16 cellular contexts compared by ENCODE assay signal in the genomic region with DNA sequence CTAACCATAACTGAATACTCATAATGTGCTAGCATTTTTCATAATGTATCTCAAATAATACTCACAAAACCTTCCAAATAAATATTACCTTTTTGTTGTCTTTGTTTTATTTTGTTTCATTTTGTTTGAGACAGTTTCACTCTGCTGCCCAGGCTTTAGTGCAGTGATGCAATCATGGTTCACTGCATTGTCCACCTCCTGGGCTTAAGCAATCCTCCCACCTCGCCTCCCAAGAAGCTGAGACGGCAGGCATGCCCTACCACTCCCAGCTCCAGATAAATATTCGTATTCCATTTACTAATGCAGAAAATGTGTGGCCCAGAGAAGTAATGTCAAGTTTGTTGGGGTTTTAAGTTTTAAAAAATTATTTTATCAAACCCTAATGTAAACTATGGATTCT.
"Had no signal": no experiment of that assay in that cellular context is flagged by ENCODE, and none has a peak within 500 bp of the region (broad histone marks: within the 10 kb centered on the region; RNA-seq: fewer than 3 reads in every experiment).

No MANE protein-coding gene starts in this region.

- ATAC-seq: activated T-helper 17 cell treated with anti-CD3 and anti-CD28 coated beads, Interleukin-2, amount 50 U/mL, for 72 hours; body of pancreas; effector memory CD8-positive, alpha-beta T cell; T-helper 17 cell had no signal

- H3K9me3 Mint-ChIP-seq: mesothelial cell of epicardium had no signal

- DNase-seq: activated CD4-positive, alpha-beta T cell treated with anti-CD3 and anti-CD28 coated beads, Interleukin-2, amount 50 U/mL, for 1 hour; activated naive CD4-positive, alpha-beta T cell treated with anti-CD3 and anti-CD28 coated beads, Interleukin-2, amount 10 ng/mL, durations not matched to agents 7 days and 5 days; activated T-cell treated with anti-CD3 and anti-CD28 coated beads for 4 hours; amniotic stem cell; body of pancreas; effector memory CD8-positive, alpha-beta T cell; glutamatergic neuron; spleen; stimulated activated CD4-positive, alpha-beta T cell treated with anti-CD3 and anti-CD28 coated beads, Interleukin-2, amount 100 ng/mL, for 24 hours; stimulated activated naive CD4-positive, alpha-beta T cell; substantia nigra; T-helper 17 cell; upper lobe of left lung had no signal

- H3K4me3 Mint-ChIP-seq: activated naive CD4-positive, alpha-beta T cell treated with anti-CD3 and anti-CD28 coated beads, Interleukin-2, amount 10 ng/mL, durations not matched to agents 7 days and 5 days; activated T-helper 17 cell treated with anti-CD3 and anti-CD28 coated beads, Interleukin-2, amount 50 U/mL, for 72 hours; dendritic cell treated with granulocyte-macrophage colony-stimulating factor and Interleukin-4, amounts not matched to agents 40 ng/mL and 50 ng/mL, for 4 days; effector memory CD8-positive, alpha-beta T cell; mesothelial cell of epicardium; T-helper 17 cell had no signal

- H3K27me3 Mint-ChIP-seq: activated naive CD4-positive, alpha-beta T cell treated with anti-CD3 and anti-CD28 coated beads, Interleukin-2, amount 10 ng/mL, durations not matched to agents 7 days and 5 days; activated T-helper 17 cell treated with anti-CD3 and anti-CD28 coated beads, Interleukin-2, amount 50 U/mL, for 72 hours; dendritic cell treated with granulocyte-macrophage colony-stimulating factor and Interleukin-4, amounts not matched to agents 40 ng/mL and 50 ng/mL, for 4 days; effector memory CD8-positive, alpha-beta T cell; T-helper 17 cell had no signal

- H3K36me3 Mint-ChIP-seq: activated naive CD4-positive, alpha-beta T cell treated with anti-CD3 and anti-CD28 coated beads, Interleukin-2, amount 10 ng/mL, durations not matched to agents 7 days and 5 days; mesothelial cell of epicardium had no signal

- H3K4me1 Mint-ChIP-seq: activated naive CD4-positive, alpha-beta T cell treated with anti-CD3 and anti-CD28 coated beads, Interleukin-2, amount 10 ng/mL, durations not matched to agents 7 days and 5 days; activated T-helper 17 cell treated with anti-CD3 and anti-CD28 coated beads, Interleukin-2, amount 50 U/mL, for 72 hours; T-helper 17 cell had no signal

- H3K27ac Mint-ChIP-seq: activated naive CD4-positive, alpha-beta T cell treated with anti-CD3 and anti-CD28 coated beads, Interleukin-2, amount 10 ng/mL, durations not matched to agents 7 days and 5 days; activated T-helper 17 cell treated with anti-CD3 and anti-CD28 coated beads, Interleukin-2, amount 50 U/mL, for 72 hours; dendritic cell treated with granulocyte-macrophage colony-stimulating factor and Interleukin-4, amounts not matched to agents 40 ng/mL and 50 ng/mL, for 4 days; effector memory CD8-positive, alpha-beta T cell; mesothelial cell of epicardium; T-helper 17 cell had no signal
